ENCODE assay signal across 17 cellular contexts in genomic region chr15:60889506-60889905, GRCh38.
DNase-seq lines count a peak whose midpoint lies in the region; ATAC-seq and TF ChIP-seq lines count a peak whose summit lies in the region.
"Had no signal": no experiment of that assay in that cellular context is flagged by ENCODE, and none has a peak within 500 bp of the region (broad histone marks: within the 10 kb centered on the region; RNA-seq: fewer than 3 reads in every experiment).

No MANE protein-coding gene starts in this region.

- no peaks in the 10 kb centered on the region for H3K4me1 ChIP-seq in PC-3 (ENCODE audit: insufficient read depth, low read length)
- H3K4me1 ChIP-seq: A549 had no signal

- H2AFZ ChIP-seq in PC-3 (ENCODE audit: low read length): no peak overlapping the region
- H2AFZ ChIP-seq: GM23248 had no signal

- no peak overlapping the region for H3K4me3 ChIP-seq in PC-3 (ENCODE audit: low read length)
- H3K4me3 ChIP-seq: A549, GM23248, HAP-1 had no signal

- H3F3A ChIP-seq in PC-3 (ENCODE audit: low read length, unreplicated experiment): no peaks in the 10 kb centered on the region

- BruUV-seq in PC-3 (replicated peaks; lab: Mats Ljungman, UMichigan): no TSS peak

- TF ChIP-seq CTCF in PC-3 (conservative IDR thresholded peaks at IDR 0.05; ENCODE audit: low read depth, low read length): no peak

- CTCF ChIA-PET in PC-3 (lab: Charles Lee): no interaction called here

- no peak overlapping the region for H3K27ac ChIP-seq in PC-3 (ENCODE audit: low read length)
- H3K27ac ChIP-seq: 22Rv1, A549, GM23248 had no signal

- H3K9me3 Mint-ChIP-seq in activated naive CD8-positive, alpha-beta T cell treated with anti-CD3 and anti-CD28 coated beads, Interleukin-2, amount 10 ng/mL, durations not matched to agents 7 days and 5 days: no peaks in the 10 kb centered on the region
- no peaks in the 10 kb centered on the region for H3K9me3 Mint-ChIP-seq in activated naive CD8-positive, alpha-beta T cell treated with anti-CD3 and anti-CD28 coated beads, Interleukin-2, amount 50 U/mL, for 24 hours
- H3K9me3 Mint-ChIP-seq: CD4-positive, CD25-positive, alpha-beta regulatory T cell; CD8-positive, alpha-beta memory T cell had no signal

- no peaks in the 10 kb centered on the region for H3K9me3 ChIP-seq in T-helper 17 cell (ENCODE audit: control insufficient read depth, low read length, poor library complexity, severe bottlenecking)
- no peaks in the 10 kb centered on the region for H3K9me3 ChIP-seq in PC-3 (ENCODE audit: low read length)
- H3K9me3 ChIP-seq: A549 had no signal

- H3K27me3 ChIP-seq in PC-3 (ENCODE audit: low read length): peaks cover 88% of the 10 kb centered on the region

- H3K4me1 Mint-ChIP-seq in activated naive CD8-positive, alpha-beta T cell treated with anti-CD3 and anti-CD28 coated beads, Interleukin-2, amount 10 ng/mL, durations not matched to agents 7 days and 5 days: peaks cover 8% of the 10 kb centered on the region
- peaks cover 6% of the 10 kb centered on the region for H3K4me1 Mint-ChIP-seq in activated naive CD8-positive, alpha-beta T cell treated with anti-CD3 and anti-CD28 coated beads, Interleukin-2, amount 50 U/mL, for 24 hours
- peaks cover 5% of the 10 kb centered on the region for H3K4me1 Mint-ChIP-seq in T-helper 17 cell
- H3K4me1 Mint-ChIP-seq: CD4-positive, CD25-positive, alpha-beta regulatory T cell had no signal

- H3K4me2 ChIP-seq in PC-3 (ENCODE audit: low read length): no peak overlapping the region
- H3K4me2 ChIP-seq: A549 had no signal

- no peaks in the 10 kb centered on the region for H3K36me3 ChIP-seq in PC-3 (ENCODE audit: low read depth, low read length)
- H3K36me3 ChIP-seq: HAP-1 had no signal

- ATAC-seq in activated naive CD8-positive, alpha-beta T cell treated with anti-CD3 and anti-CD28 coated beads, Interleukin-2, amount 10 ng/mL, durations not matched to agents 7 days and 5 days (ENCODE audit: low read depth): no peak
- no peak for ATAC-seq in activated naive CD8-positive, alpha-beta T cell treated with anti-CD3 and anti-CD28 coated beads, Interleukin-2, amount 50 U/mL, for 24 hours
- ATAC-seq in T-helper 17 cell: no peak
- no peak for ATAC-seq in PC-3
- ATAC-seq in HG02981 (IDR thresholded peaks at IDR 0.05; ENCODE audit: unreplicated experiment): no peak
- ATAC-seq: A549 had no signal

- no peaks in the 10 kb centered on the region for H3K9me2 ChIP-seq in PC-3 (replicated peaks; ENCODE audit: low read length)

- H3K79me2 ChIP-seq in PC-3 (ENCODE audit: low read length): no peaks in the 10 kb centered on the region

- POLR2A ChIA-PET in activated naive CD8-positive, alpha-beta T cell treated with anti-CD3 and anti-CD28 coated beads, Interleukin-2, amount 10 ng/mL, durations not matched to agents 7 days and 5 days (lab: Charles Lee): no interaction called here
- POLR2A ChIA-PET in PC-3 (lab: Charles Lee; ENCODE audit: unreplicated experiment): no interaction called here

- no peak overlapping the region for H3K9ac ChIP-seq in PC-3 (ENCODE audit: low read length)
- H3K9ac ChIP-seq: GM23248 had no signal

- H3K27ac Mint-ChIP-seq in activated naive CD8-positive, alpha-beta T cell treated with anti-CD3 and anti-CD28 coated beads, Interleukin-2, amount 10 ng/mL, durations not matched to agents 7 days and 5 days: peak overlapping the region; percentile 44
- H3K27ac Mint-ChIP-seq in activated naive CD8-positive, alpha-beta T cell treated with anti-CD3 and anti-CD28 coated beads, Interleukin-2, amount 50 U/mL, for 24 hours: no peak overlapping the region
- H3K27ac Mint-ChIP-seq in T-helper 17 cell: peak overlapping the region; percentile 80
- H3K27ac Mint-ChIP-seq: CD8-positive, alpha-beta memory T cell had no signal

- intact Hi-C loops in PC-3 (cut with micrococcal nuclease): no loop called here

- no peak overlapping the region for H3K4me3 Mint-ChIP-seq in activated naive CD8-positive, alpha-beta T cell treated with anti-CD3 and anti-CD28 coated beads, Interleukin-2, amount 10 ng/mL, durations not matched to agents 7 days and 5 days
- H3K4me3 Mint-ChIP-seq in activated naive CD8-positive, alpha-beta T cell treated with anti-CD3 and anti-CD28 coated beads, Interleukin-2, amount 50 U/mL, for 24 hours: no peak overlapping the region
- H3K4me3 Mint-ChIP-seq in T-helper 17 cell: no peak overlapping the region
- H3K4me3 Mint-ChIP-seq: CD4-positive, CD25-positive, alpha-beta regulatory T cell had no signal

- DNase-seq in activated naive CD8-positive, alpha-beta T cell treated with anti-CD3 and anti-CD28 coated beads, Interleukin-2, amount 10 ng/mL, durations not matched to agents 7 days and 5 days: no peak
- no peak for DNase-seq in activated naive CD8-positive, alpha-beta T cell treated with anti-CD3 and anti-CD28 coated beads, Interleukin-2, amount 50 U/mL, for 24 hours
- no peak for DNase-seq in T-helper 17 cell
- DNase-seq in left kidney (ENCODE audit: low read depth, low spot score): peak; percentile 89
- DNase-seq in T-helper 9 cell: no peak
- no peak for DNase-seq in PC-3
- DNase-seq in activated gamma-delta T cell treated with Interleukin-2 at 50 U/mL for 16 hours: no peak
- DNase-seq: AML-193; C1 segment of cervical spinal cord; CD4-positive, CD25-positive, alpha-beta regulatory T cell; CD8-positive, alpha-beta memory T cell; COR-L47; GM23248 had no signal

- no peaks in the 10 kb centered on the region for H3K36me3 Mint-ChIP-seq in activated naive CD8-positive, alpha-beta T cell treated with anti-CD3 and anti-CD28 coated beads, Interleukin-2, amount 10 ng/mL, durations not matched to agents 7 days and 5 days
- no peaks in the 10 kb centered on the region for H3K36me3 Mint-ChIP-seq in activated naive CD8-positive, alpha-beta T cell treated with anti-CD3 and anti-CD28 coated beads, Interleukin-2, amount 50 U/mL, for 24 hours (ENCODE audit: low read depth)
- H3K36me3 Mint-ChIP-seq in T-helper 17 cell (ENCODE audit: low read depth): no peaks in the 10 kb centered on the region
- H3K36me3 Mint-ChIP-seq: CD4-positive, CD25-positive, alpha-beta regulatory T cell; CD8-positive, alpha-beta memory T cell had no signal

- H3K27me3 Mint-ChIP-seq in activated naive CD8-positive, alpha-beta T cell treated with anti-CD3 and anti-CD28 coated beads, Interleukin-2, amount 10 ng/mL, durations not matched to agents 7 days and 5 days: peaks cover 18% of the 10 kb centered on the region
- H3K27me3 Mint-ChIP-seq in activated naive CD8-positive, alpha-beta T cell treated with anti-CD3 and anti-CD28 coated beads, Interleukin-2, amount 50 U/mL, for 24 hours: peaks cover 2% of the 10 kb centered on the region
- peaks cover 4% of the 10 kb centered on the region for H3K27me3 Mint-ChIP-seq in T-helper 17 cell

- no peaks in the 10 kb centered on the region for H4K20me1 ChIP-seq in PC-3 (ENCODE audit: low read length)
